In the genomic region with DNA sequence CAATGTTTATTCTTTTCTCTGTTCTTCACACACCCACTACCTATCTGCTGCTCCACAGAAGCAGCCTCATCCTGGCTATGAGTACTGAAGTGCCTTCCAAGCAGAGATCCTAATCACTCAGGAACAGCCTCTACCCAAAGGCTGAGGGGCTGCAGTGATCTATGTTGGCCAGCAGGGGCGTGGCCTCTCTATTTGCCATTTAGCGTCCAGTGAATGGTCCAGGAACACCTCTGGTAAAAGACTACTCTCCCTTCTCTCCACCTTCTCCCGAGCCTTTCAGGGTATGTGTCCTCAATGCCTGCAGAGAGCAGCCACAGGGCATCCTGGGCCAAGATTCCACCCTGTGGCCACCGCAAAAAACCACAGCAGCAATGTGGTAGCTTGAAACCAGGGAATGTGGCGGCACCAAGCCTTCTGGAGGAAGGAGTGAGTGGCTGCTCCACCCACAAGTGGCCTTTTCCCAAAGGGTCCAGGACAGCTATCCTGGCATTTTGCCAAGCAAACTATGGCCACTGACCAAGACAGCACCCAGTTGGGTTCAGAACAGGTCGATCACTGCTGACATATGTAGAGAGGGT, we compare ENCODE assay signal across 8 cellular contexts.
DNase-seq lines count a peak whose midpoint lies in the region; ATAC-seq lines count a peak whose summit lies in the region.

No MANE protein-coding gene starts in this region.

- DNase-seq in DMS114 treated with DMSO at 0.1 percent for 48 hours (lab: John Stamatoyannopoulos, UW; ENCODE audit: unreplicated experiment) = peak; percentile 17
- peak; percentile 22 for DNase-seq in NCI-H526 treated with DMSO at 0.1 percent for 48 hours (lab: John Stamatoyannopoulos, UW)
- peak; percentile 31 for DNase-seq in activated naive CD8-positive, alpha-beta T cell treated with anti-CD3 and anti-CD28 coated beads for 36 hours
- peak; percentile 31 for DNase-seq in iris pigment epithelial cell (ENCODE audit: low read depth)
- DNase-seq in retina = no peak

- no peaks in the 10 kb centered on the region for H3K9me3 Mint-ChIP-seq in activated naive CD8-positive, alpha-beta T cell treated with anti-CD3 and anti-CD28 coated beads for 36 hours
- no peaks in the 10 kb centered on the region for H3K9me3 Mint-ChIP-seq in stimulated activated memory B cell treated with anti-CD40 and anti-IgM and Interleukin-4, amounts not matched to agents 10 μg/mL and 1 μg/mL and 100 μg/mL, for 72 hours

- H3K4me3 Mint-ChIP-seq in activated naive CD8-positive, alpha-beta T cell treated with anti-CD3 and anti-CD28 coated beads for 36 hours = no peak overlapping the region
- no peak overlapping the region for H3K4me3 Mint-ChIP-seq in stimulated activated memory B cell treated with anti-CD40 and anti-IgM and Interleukin-4, amounts not matched to agents 10 μg/mL and 1 μg/mL and 100 μg/mL, for 72 hours

- H3K36me3 Mint-ChIP-seq in activated naive CD8-positive, alpha-beta T cell treated with anti-CD3 and anti-CD28 coated beads for 36 hours = no peaks in the 10 kb centered on the region
- no peaks in the 10 kb centered on the region for H3K36me3 Mint-ChIP-seq in stimulated activated memory B cell treated with anti-CD40 and anti-IgM and Interleukin-4, amounts not matched to agents 10 μg/mL and 1 μg/mL and 100 μg/mL, for 72 hours

- H3K27ac Mint-ChIP-seq in activated naive CD8-positive, alpha-beta T cell treated with anti-CD3 and anti-CD28 coated beads for 36 hours = no peak overlapping the region
- H3K27ac Mint-ChIP-seq in stimulated activated memory B cell treated with anti-CD40 and anti-IgM and Interleukin-4, amounts not matched to agents 10 μg/mL and 1 μg/mL and 100 μg/mL, for 72 hours = peak overlapping the region; percentile 25

- H3K4me1 Mint-ChIP-seq in activated naive CD8-positive, alpha-beta T cell treated with anti-CD3 and anti-CD28 coated beads for 36 hours = peaks cover 29% of the 10 kb centered on the region
- peaks cover 21% of the 10 kb centered on the region for H3K4me1 Mint-ChIP-seq in stimulated activated memory B cell treated with anti-CD40 and anti-IgM and Interleukin-4, amounts not matched to agents 10 μg/mL and 1 μg/mL and 100 μg/mL, for 72 hours

- H3K27me3 Mint-ChIP-seq in activated naive CD8-positive, alpha-beta T cell treated with anti-CD3 and anti-CD28 coated beads for 36 hours = no peaks in the 10 kb centered on the region
- no peaks in the 10 kb centered on the region for H3K27me3 Mint-ChIP-seq in stimulated activated memory B cell treated with anti-CD40 and anti-IgM and Interleukin-4, amounts not matched to agents 10 μg/mL and 1 μg/mL and 100 μg/mL, for 72 hours

- peak; percentile 55 for ATAC-seq in GM21390 (IDR thresholded peaks at IDR 0.05; ENCODE audit: unreplicated experiment)
- no peak for ATAC-seq in stimulated activated memory B cell treated with anti-CD40 and anti-IgM and Interleukin-4, amounts not matched to agents 10 μg/mL and 1 μg/mL and 100 μg/mL, for 72 hours
- no peak for ATAC-seq in HG03108 (IDR thresholded peaks at IDR 0.05; ENCODE audit: unreplicated experiment)
